15 cellular contexts compared by ENCODE assay signal in the genomic region with DNA sequence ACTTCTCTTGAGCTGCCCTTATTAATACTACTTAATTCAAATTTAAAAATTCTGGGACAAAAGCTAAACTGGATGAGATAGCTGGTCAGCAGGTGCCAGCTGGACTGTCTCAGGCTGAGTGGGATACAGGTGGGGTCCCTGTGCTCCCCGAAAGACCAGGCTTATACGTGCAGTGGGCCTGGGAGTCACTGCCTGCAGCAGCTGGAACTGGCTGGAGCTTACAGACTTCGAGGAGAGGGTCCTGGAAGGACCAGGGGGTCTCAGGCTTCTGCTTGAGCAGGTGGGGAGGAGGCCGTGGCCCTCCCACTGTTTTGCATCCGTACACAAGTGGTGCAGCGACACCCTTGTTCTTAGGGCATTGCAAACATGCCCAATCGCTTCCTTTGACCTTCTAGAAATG.
DNase-seq lines count a peak whose midpoint lies in the region; TF ChIP-seq lines count a peak whose summit lies in the region.
"Had no signal": no experiment of that assay in that cellular context is flagged by ENCODE, and none has a peak within 500 bp of the region (broad histone marks: within the 10 kb centered on the region; RNA-seq: fewer than 3 reads in every experiment).

No MANE protein-coding gene starts in this region.

- H3K27me3 ChIP-seq in right atrium auricular region (no peaks in the 10 kb centered on the region), left ventricle myocardium inferior (ENCODE audit: low read depth) (peaks cover 92% of the 10 kb centered on the region)

- peak; percentile 30 for DNase-seq in right atrium auricular region (ENCODE audit: low spot score)
- no peak for DNase-seq in left ventricle myocardium inferior
- DNase-seq in islet precursor cell = peak; percentile 23
- DNase-seq in type B pancreatic cell (ENCODE audit: extremely low spot score, unreplicated experiment) = peak; percentile 43
- no peak for DNase-seq in inferior parietal cortex (ENCODE audit: extremely low spot score)
- no peak for DNase-seq in NCI-H1436 treated with DMSO at 0.1 percent for 48 hours (lab: John Stamatoyannopoulos, UW)
- DNase-seq: C1 segment of cervical spinal cord; Calu3; CD4-positive, alpha-beta memory T cell; COR-L47; DMS153; DND-41; GM23248; H7; HCEC 1CT had no signal

- H3K27ac Mint-ChIP-seq in type B pancreatic cell = no peak overlapping the region
- H3K27ac Mint-ChIP-seq: CD4-positive, alpha-beta memory T cell had no signal

- intact Hi-C loops in left ventricle myocardium inferior (cut with micrococcal nuclease) = no loop called here

- H3K4me1 ChIP-seq in right atrium auricular region = no peaks in the 10 kb centered on the region
- H3K4me1 ChIP-seq in left ventricle myocardium inferior = no peaks in the 10 kb centered on the region

- no peak overlapping the region for H3K4me3 Mint-ChIP-seq in type B pancreatic cell
- H3K4me3 Mint-ChIP-seq: CD4-positive, alpha-beta memory T cell had no signal

- H3K27ac ChIP-seq in right atrium auricular region (no peak overlapping the region), left ventricle myocardium inferior (replicated peaks) (no peak overlapping the region)
- H3K27ac ChIP-seq: GM23248 had no signal

- H3K27me3 Mint-ChIP-seq in type B pancreatic cell = peaks cover 26% of the 10 kb centered on the region

- no peaks in the 10 kb centered on the region for H3K4me1 Mint-ChIP-seq in type B pancreatic cell (ENCODE audit: unreplicated experiment)
- H3K4me1 Mint-ChIP-seq: CD4-positive, alpha-beta memory T cell had no signal

- no peak for TF ChIP-seq CTCF in right atrium auricular region (IDR thresholded peaks at IDR 0.05)
- TF ChIP-seq CTCF in left ventricle myocardium inferior (IDR thresholded peaks at IDR 0.05; ENCODE audit: borderline replicate concordance) = no peak
- TF ChIP-seq CTCF in type B pancreatic cell (conservative IDR thresholded peaks at IDR 0.05) = no peak

- H3K4me3 ChIP-seq in right atrium auricular region = no peak overlapping the region
- no peak overlapping the region for H3K4me3 ChIP-seq in left ventricle myocardium inferior
- H3K4me3 ChIP-seq: GM23248 had no signal

- H3K9me3 ChIP-seq in right atrium auricular region = no peaks in the 10 kb centered on the region
- H3K9me3 ChIP-seq in left ventricle myocardium inferior (replicated peaks) = no peaks in the 10 kb centered on the region

- H3K36me3 ChIP-seq in right atrium auricular region = no peaks in the 10 kb centered on the region
- no peaks in the 10 kb centered on the region for H3K36me3 ChIP-seq in left ventricle myocardium inferior

- H3K9me3 Mint-ChIP-seq in type B pancreatic cell = no peaks in the 10 kb centered on the region

- H3K36me3 Mint-ChIP-seq in type B pancreatic cell = no peaks in the 10 kb centered on the region
- H3K36me3 Mint-ChIP-seq: CD4-positive, alpha-beta memory T cell had no signal

Comparison
In these comparisons a context has a peak if more than half of its experiments do, and no peak if none do; other contexts are left out.
1. DNase-seq: peak in right atrium auricular region (single experiment), islet precursor cell (single experiment) and type B pancreatic cell (single experiment); none in left ventricle myocardium inferior (single experiment), inferior parietal cortex (single experiment) and NCI-H1436 treated with DMSO at 0.1 percent for 48 hours (single experiment).